ENCODE assay signal across 33 cellular contexts in genomic region chr10:121791761-121792160, GRCh38.
DNase-seq lines count a peak whose midpoint lies in the region; ATAC-seq, FAIRE-seq and TF ChIP-seq lines count a peak whose summit lies in the region.
"Had no signal": no experiment of that assay in that cellular context is flagged by ENCODE, and none has a peak within 500 bp of the region (broad histone marks: within the 10 kb centered on the region; RNA-seq: fewer than 3 reads in every experiment).

No MANE protein-coding gene starts in this region.

- no peaks in the 10 kb centered on the region for H3K79me2 ChIP-seq in astrocyte (ENCODE audit: insufficient read depth, low read length)
- H3K79me2 ChIP-seq in PC-9 (ENCODE audit: low read depth): no peaks in the 10 kb centered on the region

- H3K9me2 ChIP-seq in PC-9 (ENCODE audit: insufficient read depth): no peaks in the 10 kb centered on the region

- H3K27me3 Mint-ChIP-seq in astrocyte (ENCODE audit: low read depth, unreplicated experiment): no peaks in the 10 kb centered on the region
- H3K27me3 Mint-ChIP-seq: activated CD4-positive, alpha-beta T cell treated with anti-CD3 and anti-CD28 coated beads for 36 hours; activated naive CD4-positive, alpha-beta T cell treated with anti-CD3 and anti-CD28 coated beads, Interleukin-2, amount 50 U/mL, for 24 hours; B cell; CD4-positive, alpha-beta memory T cell; dendritic cell treated with granulocyte-macrophage colony-stimulating factor and Interleukin-4, amounts not matched to agents 40 ng/mL and 50 ng/mL, for 4 days; naive thymus-derived CD8-positive, alpha-beta T cell; stimulated activated naive B cell treated with anti-CD40 and anti-IgM and Interleukin-4, amounts not matched to agents 10 μg/mL and 1 μg/mL and 100 μg/mL, for 72 hours; type B pancreatic cell had no signal

- no TSS peak for BruUV-seq in PC-9 (replicated peaks; lab: Mats Ljungman, UMichigan)

- TF ChIP-seq CTCF in astrocyte (IDR thresholded peaks at IDR 0.05; ENCODE audit: insufficient read depth, low read depth, low read length): no peak
- TF ChIP-seq CTCF in PC-9 (conservative IDR thresholded peaks at IDR 0.05): no peak

- H3K4me3 Mint-ChIP-seq in astrocyte (ENCODE audit: unreplicated experiment): no peak overlapping the region
- H3K4me3 Mint-ChIP-seq: activated CD4-positive, alpha-beta T cell treated with anti-CD3 and anti-CD28 coated beads for 36 hours; activated naive CD4-positive, alpha-beta T cell treated with anti-CD3 and anti-CD28 coated beads, Interleukin-2, amount 50 U/mL, for 24 hours; B cell; CD4-positive, alpha-beta memory T cell; dendritic cell treated with granulocyte-macrophage colony-stimulating factor and Interleukin-4, amounts not matched to agents 40 ng/mL and 50 ng/mL, for 4 days; naive thymus-derived CD8-positive, alpha-beta T cell; stimulated activated naive B cell treated with anti-CD40 and anti-IgM and Interleukin-4, amounts not matched to agents 10 μg/mL and 1 μg/mL and 100 μg/mL, for 72 hours; type B pancreatic cell had no signal

- POLR2A ChIA-PET in PC-9 (lab: Charles Lee; ENCODE audit: unreplicated experiment): no interaction called here

- 91 to 96% methylated on average over 3 to 4 of the region's 5 CpGs for WGBS in mesodermal cell (ENCODE audit: insufficient coverage in 2 of 2), 2 experiments

- peak overlapping the region; percentile 83 for H3K27ac Mint-ChIP-seq in astrocyte (ENCODE audit: unreplicated experiment)
- H3K27ac Mint-ChIP-seq: activated CD4-positive, alpha-beta T cell treated with anti-CD3 and anti-CD28 coated beads for 36 hours; activated naive CD4-positive, alpha-beta T cell treated with anti-CD3 and anti-CD28 coated beads, Interleukin-2, amount 50 U/mL, for 24 hours; B cell; dendritic cell treated with granulocyte-macrophage colony-stimulating factor and Interleukin-4, amounts not matched to agents 40 ng/mL and 50 ng/mL, for 4 days; naive thymus-derived CD8-positive, alpha-beta T cell; stimulated activated naive B cell treated with anti-CD40 and anti-IgM and Interleukin-4, amounts not matched to agents 10 μg/mL and 1 μg/mL and 100 μg/mL, for 72 hours; type B pancreatic cell had no signal

- H2AFZ ChIP-seq in astrocyte (ENCODE audit: low read depth, low read length): peak overlapping the region; percentile 28
- H2AFZ ChIP-seq in PC-9: no peak overlapping the region

- peak overlapping the region; percentile 77 for H3K27ac ChIP-seq in astrocyte (ENCODE audit: low read depth, low read length)
- H3K27ac ChIP-seq in epithelial cell of prostate: peak overlapping the region; percentile 14
- H3K27ac ChIP-seq in mesodermal cell (ENCODE audit: low read depth, low read length, severe bottlenecking): peak overlapping the region; percentile 93
- H3K27ac ChIP-seq in PC-9: no peak overlapping the region
- H3K27ac ChIP-seq: KMS-11, ovary, Peyer's patch had no signal

- H3K4me1 Mint-ChIP-seq in astrocyte (ENCODE audit: low read depth, unreplicated experiment): peaks cover 19% of the 10 kb centered on the region
- H3K4me1 Mint-ChIP-seq: activated CD4-positive, alpha-beta T cell treated with anti-CD3 and anti-CD28 coated beads for 36 hours; activated naive CD4-positive, alpha-beta T cell treated with anti-CD3 and anti-CD28 coated beads, Interleukin-2, amount 50 U/mL, for 24 hours; B cell had no signal

- CTCF ChIA-PET in PC-9 (lab: Charles Lee): no interaction called here

- H3F3A ChIP-seq in PC-9 (ENCODE audit: insufficient read depth, low read depth): peaks cover 9% of the 10 kb centered on the region

- DNase-seq in HPDE6-E6E7 (ENCODE audit: extremely low spot score) (peak; percentile 21), astrocyte (ENCODE audit: low read depth) (peak; percentile 78), epithelial cell of prostate (ENCODE audit: low read depth, low spot score) (no peak), PC-9 (no peak), NCI-H1092 (lab: John Stamatoyannopoulos, UW) (no peak)
- DNase-seq: activated CD4-positive, alpha-beta T cell treated with anti-CD3 and anti-CD28 coated beads for 36 hours; amygdala; caudate nucleus; CD4-positive, alpha-beta memory T cell; glutamatergic neuron; left ventricle myocardium superior; midbrain; MM.1S; naive thymus-derived CD8-positive, alpha-beta T cell; NCI-H1417 treated with DMSO at 0.1 percent for 48 hours; NCI-H2081; NCI-H69; ovary; Peyer's patch; stimulated activated naive B cell treated with anti-CD40 and anti-IgM and Interleukin-4, amounts not matched to agents 10 μg/mL and 1 μg/mL and 100 μg/mL, for 72 hours; substantia nigra; SW 1271; T-helper 9 cell had no signal

- no peaks in the 10 kb centered on the region for H3K9me3 Mint-ChIP-seq in astrocyte (ENCODE audit: unreplicated experiment)
- H3K9me3 Mint-ChIP-seq: activated naive CD4-positive, alpha-beta T cell treated with anti-CD3 and anti-CD28 coated beads, Interleukin-2, amount 50 U/mL, for 24 hours; CD4-positive, alpha-beta memory T cell; dendritic cell treated with granulocyte-macrophage colony-stimulating factor and Interleukin-4, amounts not matched to agents 40 ng/mL and 50 ng/mL, for 4 days; naive thymus-derived CD8-positive, alpha-beta T cell; type B pancreatic cell had no signal

- no peaks in the 10 kb centered on the region for H3K36me3 Mint-ChIP-seq in astrocyte (ENCODE audit: low read depth, unreplicated experiment)

- H4K20me1 ChIP-seq in astrocyte (ENCODE audit: insufficient read depth, low read length) (no peaks in the 10 kb centered on the region), PC-9 (ENCODE audit: insufficient read depth) (no peaks in the 10 kb centered on the region)

- peak overlapping the region; percentile 64 for H3K9ac ChIP-seq in astrocyte (ENCODE audit: low read length)
- H3K9ac ChIP-seq: KMS-11 had no signal

- ATAC-seq in GM18861 (IDR thresholded peaks at IDR 0.05; ENCODE audit: unreplicated experiment): no peak
- no peak for ATAC-seq in SK-N-SH treated with all-trans-retinoic acid at 6 μM for 48 hours
- ATAC-seq: activated CD4-positive, alpha-beta T cell treated with anti-CD3 and anti-CD28 coated beads for 36 hours; naive thymus-derived CD8-positive, alpha-beta T cell; stimulated activated naive B cell treated with anti-CD40 and anti-IgM and Interleukin-4, amounts not matched to agents 10 μg/mL and 1 μg/mL and 100 μg/mL, for 72 hours had no signal

- H3K36me3 ChIP-seq in astrocyte (ENCODE audit: insufficient read depth, low read length) (no peaks in the 10 kb centered on the region), mesodermal cell (ENCODE audit: control insufficient read depth, insufficient read depth, low read length) (peaks cover 14% of the 10 kb centered on the region), PC-9 (ENCODE audit: low read depth) (no peaks in the 10 kb centered on the region)
- H3K36me3 ChIP-seq: ovary had no signal

- peaks cover 18% of the 10 kb centered on the region for H3K4me1 ChIP-seq in astrocyte (ENCODE audit: insufficient read depth, low read length)
- peaks cover 13% of the 10 kb centered on the region for H3K4me1 ChIP-seq in mesodermal cell (ENCODE audit: control insufficient read depth, insufficient read depth, low read length, poor library complexity, severe bottlenecking)
- peaks cover 17% of the 10 kb centered on the region for H3K4me1 ChIP-seq in PC-9 (replicated peaks; ENCODE audit: insufficient read depth)
- H3K4me1 ChIP-seq: Peyer's patch had no signal

- intact Hi-C loops in PC-9 (cut with micrococcal nuclease; ENCODE audit: unreplicated experiment): no loop called here

- H3K27me3 ChIP-seq in astrocyte (ENCODE audit: insufficient read depth, low read length) (no peaks in the 10 kb centered on the region), PC-9 (ENCODE audit: insufficient read depth, low read depth) (no peaks in the 10 kb centered on the region)
- H3K27me3 ChIP-seq: ovary, Peyer's patch had no signal

- H3K9me3 ChIP-seq in astrocyte (ENCODE audit: insufficient read depth, low read depth, low read length) (no peaks in the 10 kb centered on the region), mesodermal cell (ENCODE audit: control insufficient read depth, low read length) (no peaks in the 10 kb centered on the region), PC-9 (ENCODE audit: insufficient read depth, low read depth) (no peaks in the 10 kb centered on the region)
- H3K9me3 ChIP-seq: ovary, Peyer's patch had no signal

- H3K4me2 ChIP-seq in astrocyte (ENCODE audit: low read length): peak overlapping the region; percentile 78
- no peak overlapping the region for H3K4me2 ChIP-seq in PC-9
- H3K4me2 ChIP-seq: KMS-11 had no signal

- peak overlapping the region; percentile 18 for H3K4me3 ChIP-seq in astrocyte (ENCODE audit: insufficient read depth, low read depth, low read length)
- H3K4me3 ChIP-seq in mesodermal cell (ENCODE audit: extremely low read depth, insufficient read depth, low read length, poor library complexity, severe bottlenecking): no peak overlapping the region
- H3K4me3 ChIP-seq in PC-9: no peak overlapping the region
- H3K4me3 ChIP-seq: ovary, Peyer's patch had no signal

- FAIRE-seq in astrocyte (lab: Jason Lieb, UNC): no peak
- FAIRE-seq: H54, islet of Langerhans had no signal

TF ChIP-seq in SK-N-SH treated with all-trans-retinoic acid at 6 μM for 48 hours, 23 proteins besides CTCF, POLR2A, EP300 and RAD21:
- TF ChIP-seq ZFP3 (CRISPR knock-in tag; IDR thresholded peaks at IDR 0.05) (no peak), ISL1 (CRISPR knock-in tag; IDR thresholded peaks at IDR 0.05) (no peak), ZNF565 (CRISPR knock-in tag; conservative IDR thresholded peaks at IDR 0.05; ENCODE audit: low read depth) (no peak)

Comparison
In these comparisons a context has a peak if more than half of its experiments do, and no peak if none do; other contexts are left out.
1. DNase-seq: peak in HPDE6-E6E7 (single experiment) and astrocyte (single experiment); none in epithelial cell of prostate (single experiment), PC-9 (0 of 2) and NCI-H1092 (single experiment).